In the genomic region with DNA sequence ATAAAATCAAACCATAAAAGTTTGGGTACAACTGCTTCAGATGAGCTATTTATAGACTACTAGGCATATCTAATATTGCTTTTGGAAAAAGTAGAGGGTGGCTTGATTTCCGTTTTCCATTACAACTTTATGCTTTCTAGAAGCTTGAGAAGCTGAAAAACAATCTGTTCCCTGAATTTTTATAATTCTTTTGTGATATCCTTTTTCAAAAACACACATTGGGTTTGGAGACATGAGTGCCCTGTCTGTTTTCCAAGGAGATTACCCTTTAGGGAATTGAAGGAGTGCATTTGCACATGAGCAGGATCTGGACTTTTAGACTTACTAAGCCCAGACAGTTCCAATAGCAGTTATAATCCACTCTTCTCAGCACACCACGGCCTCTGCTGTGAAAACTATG, we compare ENCODE assay signal across 34 cellular contexts. TPM values are rescaled to one million over a fixed set of nuclear protein-coding genes. Genes with fewer than 3 reads are reported as not detected.
A peak's percentile ranks its signal among the peaks of the same experiment; 100 is the strongest.
DNase-seq lines count a peak whose midpoint lies in the region; ATAC-seq, FAIRE-seq and TF ChIP-seq lines count a peak whose summit lies in the region.
"Had no signal": no experiment of that assay in that cellular context is flagged by ENCODE, and none has a peak within 500 bp of the region (broad histone marks: within the 10 kb centered on the region; RNA-seq: fewer than 3 reads in every experiment).

No MANE protein-coding gene starts in this region.

- H3K4me3 Mint-ChIP-seq in endothelial cell (ENCODE audit: unreplicated experiment), result no peak overlapping the region
- H3K4me3 Mint-ChIP-seq: activated CD8-positive, alpha-beta T cell treated with anti-CD3 and anti-CD28 coated beads, Interleukin-2, amount 10 ng/mL, durations not matched to agents 7 days and 5 days; activated naive CD4-positive, alpha-beta T cell treated with anti-CD3 and anti-CD28 coated beads, Interleukin-2, amount 50 U/mL, for 24 hours; CD4-positive, alpha-beta T cell; endodermal cell; mesothelial cell of epicardium; naive thymus-derived CD8-positive, alpha-beta T cell; stimulated activated effector memory CD8-positive, alpha-beta T cell treated with anti-CD3 and anti-CD28 coated beads, Interleukin-12 subunit alpha, Interleukin-12 subunit beta, amount 100 ng/mL, for 72 hours; T-helper 1 cell treated with Interleukin-12 subunit alpha and Interleukin-12 subunit beta and Interleukin-4 antibody, amounts not matched to agents 30 μg/mL and 1 μg/mL, for 36 hours had no signal

- peak overlapping the region; percentile 42 to 78 (median 57) for H3K27ac ChIP-seq in gastrocnemius medialis
- H3K27ac ChIP-seq in substantia nigra (ENCODE audit: low read depth, low read length, poor library complexity, severe bottlenecking), result no peak overlapping the region
- H3K27ac ChIP-seq in small intestine (ENCODE audit: low read depth in 1 of 2, low read length in 1 of 2), result no peak overlapping the region
- H3K27ac ChIP-seq: A549, cardiac muscle cell, GM23248, HL-60, RWPE1 had no signal

- ATAC-seq in left ventricle myocardium superior, result peak; percentile 71
- peak; percentile 48 to 52 for ATAC-seq in gastrocnemius medialis
- ATAC-seq in HG03457 (IDR thresholded peaks at IDR 0.05; ENCODE audit: unreplicated experiment), result no peak
- ATAC-seq: A549; activated CD8-positive, alpha-beta T cell treated with anti-CD3 and anti-CD28 coated beads, Interleukin-2, amount 10 ng/mL, durations not matched to agents 7 days and 5 days; left lobe of liver; naive thymus-derived CD8-positive, alpha-beta T cell; stimulated activated effector memory CD8-positive, alpha-beta T cell treated with anti-CD3 and anti-CD28 coated beads, Interleukin-12 subunit alpha, Interleukin-12 subunit beta, amount 100 ng/mL, for 72 hours had no signal

- no peaks in the 10 kb centered on the region for H3K36me3 Mint-ChIP-seq in endothelial cell (ENCODE audit: low read depth, unreplicated experiment)

- TF ChIP-seq CTCF in gastrocnemius medialis (IDR thresholded peaks at IDR 0.05 in 4 of 5, conservative IDR thresholded peaks at IDR 0.05 in 1 of 5) (no peak), endothelial cell (IDR thresholded peaks at IDR 0.05; ENCODE audit: unreplicated experiment) (no peak)

- FAIRE-seq in small intestine (lab: Jason Lieb, UNC), result no peak
- FAIRE-seq: A549 had no signal

- no peak overlapping the region for H3K27ac Mint-ChIP-seq in endothelial cell (ENCODE audit: unreplicated experiment)
- H3K27ac Mint-ChIP-seq: activated T-helper 2 cell treated with anti-CD3 and anti-CD28 coated beads, Interferon-gamma antibody, Interleukin-2, Interleukin-4, amounts not matched to agents 10 μg/mL and 5 μg/mL and 100 μg/mL, durations not matched to agents 14 hours and 24 hours and 36 hours; CD4-positive, alpha-beta T cell; endodermal cell; naive thymus-derived CD8-positive, alpha-beta T cell; stimulated activated effector memory CD8-positive, alpha-beta T cell treated with anti-CD3 and anti-CD28 coated beads, Interleukin-12 subunit alpha, Interleukin-12 subunit beta, amount 100 ng/mL, for 72 hours; T-helper 1 cell treated with Interleukin-12 subunit alpha and Interleukin-12 subunit beta and Interleukin-4 antibody, amounts not matched to agents 30 μg/mL and 1 μg/mL, for 36 hours had no signal

- H3K9me3 ChIP-seq in gastrocnemius medialis (no peaks in the 10 kb centered on the region), small intestine (ENCODE audit: control insufficient read depth, low read depth) (no peaks in the 10 kb centered on the region)
- H3K9me3 ChIP-seq: A549, SK-N-SH had no signal

- TF ChIP-seq POLR2A in gastrocnemius medialis (IDR thresholded peaks at IDR 0.05), result no peak

- no peaks in the 10 kb centered on the region for H3K27me3 ChIP-seq in gastrocnemius medialis
- H3K27me3 ChIP-seq in small intestine (ENCODE audit: control insufficient read depth in 2 of 2, insufficient read depth in 2 of 2, low read length in 2 of 2), result no peaks in the 10 kb centered on the region
- H3K27me3 ChIP-seq: cardiac muscle cell had no signal

- H3K36me3 ChIP-seq in gastrocnemius medialis (no peaks in the 10 kb centered on the region), small intestine (ENCODE audit: control insufficient read depth in 2 of 2, insufficient read depth in 2 of 2, low read length in 2 of 2) (no peaks in the 10 kb centered on the region)
- H3K36me3 ChIP-seq: cardiac muscle cell had no signal

- H3K27me3 Mint-ChIP-seq in endothelial cell (ENCODE audit: unreplicated experiment), result no peaks in the 10 kb centered on the region
- H3K27me3 Mint-ChIP-seq: activated naive CD4-positive, alpha-beta T cell treated with anti-CD3 and anti-CD28 coated beads, Interleukin-2, amount 50 U/mL, for 24 hours; CD4-positive, alpha-beta T cell; naive thymus-derived CD8-positive, alpha-beta T cell had no signal

- in situ Hi-C loops in gastrocnemius medialis (cut with MboI; ENCODE audit: low sequenced_read_pairs in 4 of 4), result no loop called here

- no peak overlapping the region for H3K4me3 ChIP-seq in gastrocnemius medialis
- no peak overlapping the region for H3K4me3 ChIP-seq in small intestine (ENCODE audit: low read depth in 1 of 2, low read length in 2 of 2)
- H3K4me3 ChIP-seq: A549, cardiac muscle cell, GM23248 had no signal

- DNase-seq in EH (ENCODE audit: low read depth) (peak; percentile 48), dermis blood vessel endothelial cell (peak; percentile 48), left ventricle myocardium superior (no peak), gastrocnemius medialis (no peak), substantia nigra (lab: John Stamatoyannopoulos, UW) (no peak), small intestine (no peak), endothelial cell (ENCODE audit: low spot score) (no peak)
- DNase-seq: activated CD4-positive, alpha-beta T cell treated with anti-CD3 and anti-CD28 coated beads for 1 hour; activated CD8-positive, alpha-beta T cell treated with anti-CD3 and anti-CD28 coated beads, Interleukin-2, amount 10 ng/mL, durations not matched to agents 7 days and 5 days; AML-193; CD4-positive, alpha-beta T cell; DMS 273 treated with DMSO at 0.1 percent for 48 hours; endodermal cell; GM23248; Karpas-422; naive thymus-derived CD8-positive, alpha-beta T cell; NCI-H1436 treated with DMSO at 0.1 percent for 48 hours; NCI-H2107; NCI-H774; occipital lobe; SK-N-SH; stimulated activated CD4-positive, alpha-beta T cell treated with anti-CD3 and anti-CD28 coated beads, Interleukin-12 subunit alpha, Interleukin-12 subunit beta, amount 100 ng/mL, for 4 hours; stimulated activated CD4-positive, alpha-beta T cell treated with anti-CD3 and anti-CD28 coated beads, Interleukin-4, amount 100 ng/mL, for 24 hours had no signal

- WGBS in small intestine, 3 donors, result 80 to 95% (median 89%) methylated on average over 2 of the region's 2 CpGs

- no peaks in the 10 kb centered on the region for H3K4me1 Mint-ChIP-seq in endothelial cell (ENCODE audit: unreplicated experiment)
- H3K4me1 Mint-ChIP-seq: endodermal cell; stimulated activated effector memory CD8-positive, alpha-beta T cell treated with anti-CD3 and anti-CD28 coated beads, Interleukin-12 subunit alpha, Interleukin-12 subunit beta, amount 100 ng/mL, for 72 hours had no signal

- intact Hi-C loops in left ventricle myocardium superior (cut with micrococcal nuclease) (no loop called here), gastrocnemius medialis (cut with DNase I; ENCODE audit: low total_unique reads) (no loop called here)

- no peaks in the 10 kb centered on the region for H3K9me3 Mint-ChIP-seq in endothelial cell (ENCODE audit: unreplicated experiment)
- H3K9me3 Mint-ChIP-seq: activated naive CD4-positive, alpha-beta T cell treated with anti-CD3 and anti-CD28 coated beads, Interleukin-2, amount 50 U/mL, for 24 hours; activated T-helper 2 cell treated with anti-CD3 and anti-CD28 coated beads, Interferon-gamma antibody, Interleukin-2, Interleukin-4, amounts not matched to agents 10 μg/mL and 5 μg/mL and 100 μg/mL, durations not matched to agents 14 hours and 24 hours and 36 hours; CD4-positive, alpha-beta T cell; endodermal cell; mesothelial cell of epicardium; naive thymus-derived CD8-positive, alpha-beta T cell; stimulated activated effector memory CD8-positive, alpha-beta T cell treated with anti-CD3 and anti-CD28 coated beads, Interleukin-12 subunit alpha, Interleukin-12 subunit beta, amount 100 ng/mL, for 72 hours; T-helper 1 cell treated with Interleukin-12 subunit alpha and Interleukin-12 subunit beta and Interleukin-4 antibody, amounts not matched to agents 30 μg/mL and 1 μg/mL, for 36 hours had no signal

- H3K4me1 ChIP-seq in gastrocnemius medialis (peaks cover 55 to 81% of the 10 kb centered on the region in 2 donors), small intestine (ENCODE audit: control insufficient read depth in 2 of 2, insufficient read depth in 1 of 2, low read depth in 1 of 2, low read length in 1 of 2) (no peaks in the 10 kb centered on the region)

RNA-seq across cellular contexts. Expression of a gene that starts 49.5 kb away (rescaled TPM):
- total RNA-seq in dermis blood vessel endothelial cell (22.0 and 42.7 TPM in 2 replicates), left ventricle myocardium superior (28.6 TPM), gastrocnemius medialis (100 to 1,000 TPM in 2 of 4 donors, 10 to 100 TPM in 2; 87.1 to 115 (median 99.6) TPM), endothelial cell (ENCODE audit: unreplicated experiment) (19.1 TPM)
- 10 to 100 TPM; 10.5 to 18.1 (median 17.6) TPM for polyA plus RNA-seq in small intestine

Comparison
In these comparisons a context has a peak if more than half of its experiments do, and no peak if none do; other contexts are left out.
1. DNase-seq: peak in EH (single experiment) and dermis blood vessel endothelial cell (single experiment); none in left ventricle myocardium superior (single experiment), gastrocnemius medialis (0 of 2), substantia nigra (0 of 49), small intestine (single experiment) and endothelial cell (single experiment).
2. H3K27ac ChIP-seq: peak in gastrocnemius medialis (4 of 4); none in substantia nigra (single experiment) and small intestine (0 of 2).